1 cellular context compared by ENCODE assay signal in genomic region chr2:18771212-18771611, GRCh38.
TF ChIP-seq lines count a peak whose summit lies in the region.

No MANE protein-coding gene starts in this region.

TF ChIP-seq in endothelial cell of umbilical vein, 7 proteins besides CTCF, POLR2A, EP300 and RAD21:
- TF ChIP-seq POLR2AphosphoS5 (IDR thresholded peaks at IDR 0.05; ENCODE audit: insufficient read depth, low read depth, low read length) = no peak
- no peak for TF ChIP-seq MYC (IDR thresholded peaks at IDR 0.05; ENCODE audit: low read depth, low read length)
- no peak for TF ChIP-seq JUN (IDR thresholded peaks at IDR 0.05; ENCODE audit: borderline replicate concordance, insufficient read depth, insufficient read length, low read depth)
- no peak for TF ChIP-seq GATA2 (IDR thresholded peaks at IDR 0.05; ENCODE audit: insufficient read depth, insufficient read length, low read depth, low read length)
- TF ChIP-seq MAX (IDR thresholded peaks at IDR 0.05; ENCODE audit: insufficient read depth, insufficient read length) = no peak
- no peak for TF ChIP-seq EZH2 (IDR thresholded peaks at IDR 0.05; ENCODE audit: borderline replicate concordance, low read depth, low read length, severe bottlenecking)
- TF ChIP-seq FOS (IDR thresholded peaks at IDR 0.05; ENCODE audit: borderline replicate concordance, insufficient read depth, low read length) = no peak
